Comparison of ENCODE assay signal across 15 cellular contexts in genomic region chr6:22442826-22443225, GRCh38.
DNase-seq lines count a peak whose midpoint lies in the region; ATAC-seq, FAIRE-seq and TF ChIP-seq lines count a peak whose summit lies in the region.
"Had no signal": no experiment of that assay in that cellular context is flagged by ENCODE, and none has a peak within 500 bp of the region (broad histone marks: within the 10 kb centered on the region; RNA-seq: fewer than 3 reads in every experiment).

No MANE protein-coding gene starts in this region.

- POLR2A ChIA-PET in GM12878 (lab: Charles Lee) (no interaction called here), GM10248 (lab: Yijun Ruan, JAX) (no interaction called here)

- CTCF ChIA-PET in GM12878 (lab: Yijun Ruan, JAX): interaction anchor here (1.2 kb wide), 1 partner anchor 14 kb away, joined by 3 read pairs; no protein-coding TSS in a partner anchor
- CTCF ChIA-PET in GM10248 (lab: Yijun Ruan, JAX): interaction anchor here (1.2 kb wide), 1 partner anchor 9 kb away, joined by 3 read pairs; no protein-coding TSS in a partner anchor

- RAD21 ChIA-PET in GM12878 (lab: Charles Lee; ENCODE audit: unreplicated experiment): interaction anchor here (0.6 kb wide), 1 partner anchor 411 kb away, joined by 4 read pairs; no protein-coding TSS in a partner anchor

- TF ChIP-seq POLR2A in GM12878 (IDR thresholded peaks at IDR 0.05; ENCODE audit: low read depth, low read length): no peak

- H3K4me1 ChIP-seq in left ventricle myocardium inferior (peaks cover 52% of the 10 kb centered on the region), GM12878 (ENCODE audit: control insufficient read depth, insufficient read depth, low read length) (no peaks in the 10 kb centered on the region), foreskin keratinocyte (peaks cover 6% of the 10 kb centered on the region)
- H3K4me1 ChIP-seq: colonic mucosa had no signal

- ATAC-seq in left cardiac atrium: no peak
- peak; percentile 45 for ATAC-seq in GM12878
- peak; percentile 95 for ATAC-seq in foreskin keratinocyte
- ATAC-seq in HG03139 (IDR thresholded peaks at IDR 0.05; ENCODE audit: unreplicated experiment): no peak

- no peak overlapping the region for H2AFZ ChIP-seq in GM12878 (ENCODE audit: control insufficient read depth, low read depth, low read length)

- no peak overlapping the region for H3K4me3 ChIP-seq in left ventricle myocardium inferior
- no peak overlapping the region for H3K4me3 ChIP-seq in GM12878
- H3K4me3 ChIP-seq: colonic mucosa, SJSA1, thoracic aorta had no signal

- no peak overlapping the region for H3K9ac ChIP-seq in GM12878 (ENCODE audit: control insufficient read depth, insufficient read depth, low read length)

- H3K4me2 ChIP-seq in GM12878 (ENCODE audit: control insufficient read depth, insufficient read depth): no peak overlapping the region

- TF ChIP-seq RAD21 in GM12878 (IDR thresholded peaks at IDR 0.05; ENCODE audit: insufficient read depth, low read depth, low read length): no peak

- no peaks in the 10 kb centered on the region for H4K20me1 ChIP-seq in GM12878 (ENCODE audit: control insufficient read depth, insufficient read depth)

- 0% methylated on average over 1 of the region's 1 CpG for WGBS in GM12878 (ENCODE audit: insufficient coverage, insufficient replicate concordance, low lambda C conversion rate, missing lambda C conversion rate)

- no peaks in the 10 kb centered on the region for H3K27me3 ChIP-seq in left ventricle myocardium inferior (ENCODE audit: low read depth)
- H3K27me3 ChIP-seq in GM12878 (replicated peaks in 1 of 2; ENCODE audit: control insufficient read depth in 2 of 2, insufficient read depth in 2 of 2, low read length in 1 of 2): no peaks in the 10 kb centered on the region
- H3K27me3 ChIP-seq in foreskin keratinocyte: no peaks in the 10 kb centered on the region
- H3K27me3 ChIP-seq: colonic mucosa, SJSA1 had no signal

- SMC1A ChIA-PET in GM12878 (lab: Charles Lee; ENCODE audit: uncharacterized antibody, unreplicated experiment): interaction anchor here (0.6 to 1.0 kb wide), 2 partner anchors 17 to 246 kb away, joined by 3 read pairs; no protein-coding TSS in a partner anchor

- FAIRE-seq in GM12878 (lab: Jason Lieb, UNC): no peak

- H3K79me2 ChIP-seq in GM12878 (ENCODE audit: control insufficient read depth, insufficient read depth, low read length): no peaks in the 10 kb centered on the region

- TF ChIP-seq CTCF in left ventricle myocardium inferior (IDR thresholded peaks at IDR 0.05; ENCODE audit: borderline replicate concordance) (no peak), GM12878 (IDR thresholded peaks at IDR 0.05 in 2 of 3, conservative IDR thresholded peaks at IDR 0.05 in 1 of 3; ENCODE audit: control insufficient read depth in 2 of 3, extremely low read depth in 1 of 3, insufficient read depth in 1 of 3, low read depth in 3 of 3, low read length in 3 of 3) (no peak), foreskin keratinocyte (conservative IDR thresholded peaks at IDR 0.05) (no peak), GM10248 (IDR thresholded peaks at IDR 0.05; ENCODE audit: control extremely low read depth, extremely low read depth, low read depth, missing control alignments) (no peak)

- TF ChIP-seq EP300 in GM12878 (IDR thresholded peaks at IDR 0.05; ENCODE audit: borderline replicate concordance in 1 of 2, control insufficient read depth in 1 of 2, low read depth in 2 of 2, low read length in 2 of 2): no peak

- no peaks in the 10 kb centered on the region for H3K36me3 ChIP-seq in left ventricle myocardium inferior
- H3K36me3 ChIP-seq in GM12878 (ENCODE audit: control insufficient read depth in 2 of 2, insufficient read depth in 2 of 2, low read length in 1 of 2): no peaks in the 10 kb centered on the region
- H3K36me3 ChIP-seq: colonic mucosa, SJSA1, thoracic aorta had no signal

- BruUV-seq in GM12878 (replicated peaks; lab: Mats Ljungman, UMichigan): no TSS peak

- in situ Hi-C loops in GM12878 (cut with MboI): no loop called here

- DNase-seq in left ventricle myocardium inferior (no peak), left cardiac atrium (no peak), GM12878 (ENCODE audit: low read depth, low spot score) (no peak), foreskin keratinocyte (peak; percentile 70 to 84), GDM1 (lab: John Stamatoyannopoulos, UW) (no peak), GM10248 (ENCODE audit: extremely low spot score) (no peak), DMS 273 treated with DMSO at 0.1 percent for 48 hours (lab: John Stamatoyannopoulos, UW) (no peak)
- DNase-seq: activated CD4-positive, alpha-beta T cell treated with anti-CD3 and anti-CD28 coated beads, Interleukin-2, amount 50 U/mL, for 4 hours; colonic mucosa; erythroblast; GOT3; NCI-H2029 treated with DMSO at 0.1 percent for 48 hours had no signal

- intact Hi-C loops in left ventricle myocardium inferior (cut with micrococcal nuclease): no loop called here
- intact Hi-C loops in left cardiac atrium (cut with DNase I): no loop called here
- intact Hi-C loops in GM12878 (cut with micrococcal nuclease; ENCODE audit: unreplicated experiment): no loop called here

- H3K27ac ChIP-seq in left ventricle myocardium inferior (replicated peaks) (peak overlapping the region; percentile 62), GM12878 (ENCODE audit: control insufficient read depth, insufficient read depth) (no peak overlapping the region), foreskin keratinocyte (peak overlapping the region; percentile 54)
- H3K27ac ChIP-seq: colonic mucosa, SJSA1, thoracic aorta had no signal

- H3K9me3 ChIP-seq in left ventricle myocardium inferior (replicated peaks): no peaks in the 10 kb centered on the region
- H3K9me3 ChIP-seq in GM12878 (replicated peaks; ENCODE audit: control insufficient read depth, insufficient read depth, low read length): no peaks in the 10 kb centered on the region
- H3K9me3 ChIP-seq: colonic mucosa, SJSA1, thoracic aorta had no signal

TF ChIP-seq in GM12878, 131 proteins besides CTCF, POLR2A, EP300 and RAD21 (continues in another document):
- TF ChIP-seq ZBED1 (IDR thresholded peaks at IDR 0.05; ENCODE audit: borderline replicate concordance) (no peak), SREBF2 (IDR thresholded peaks at IDR 0.05; ENCODE audit: low read length) (no peak), RB1 (IDR thresholded peaks at IDR 0.05; ENCODE audit: borderline replicate concordance) (no peak), NFXL1 (IDR thresholded peaks at IDR 0.05; ENCODE audit: borderline replicate concordance) (no peak), CBX3 (IDR thresholded peaks at IDR 0.05; ENCODE audit: borderline replicate concordance, low read depth) (no peak), HDAC2 (IDR thresholded peaks at IDR 0.05) (no peak), USF1 (IDR thresholded peaks at IDR 0.05; ENCODE audit: borderline replicate concordance, extremely low read length, insufficient read depth, low read depth, low read length) (no peak), E4F1 (IDR thresholded peaks at IDR 0.05; ENCODE audit: borderline replicate concordance, partially characterized antibody) (no peak), PAX5 (IDR thresholded peaks at IDR 0.05; ENCODE audit: borderline replicate concordance, low read depth, low read length) (no peak)
- TF ChIP-seq, protein P1, sequence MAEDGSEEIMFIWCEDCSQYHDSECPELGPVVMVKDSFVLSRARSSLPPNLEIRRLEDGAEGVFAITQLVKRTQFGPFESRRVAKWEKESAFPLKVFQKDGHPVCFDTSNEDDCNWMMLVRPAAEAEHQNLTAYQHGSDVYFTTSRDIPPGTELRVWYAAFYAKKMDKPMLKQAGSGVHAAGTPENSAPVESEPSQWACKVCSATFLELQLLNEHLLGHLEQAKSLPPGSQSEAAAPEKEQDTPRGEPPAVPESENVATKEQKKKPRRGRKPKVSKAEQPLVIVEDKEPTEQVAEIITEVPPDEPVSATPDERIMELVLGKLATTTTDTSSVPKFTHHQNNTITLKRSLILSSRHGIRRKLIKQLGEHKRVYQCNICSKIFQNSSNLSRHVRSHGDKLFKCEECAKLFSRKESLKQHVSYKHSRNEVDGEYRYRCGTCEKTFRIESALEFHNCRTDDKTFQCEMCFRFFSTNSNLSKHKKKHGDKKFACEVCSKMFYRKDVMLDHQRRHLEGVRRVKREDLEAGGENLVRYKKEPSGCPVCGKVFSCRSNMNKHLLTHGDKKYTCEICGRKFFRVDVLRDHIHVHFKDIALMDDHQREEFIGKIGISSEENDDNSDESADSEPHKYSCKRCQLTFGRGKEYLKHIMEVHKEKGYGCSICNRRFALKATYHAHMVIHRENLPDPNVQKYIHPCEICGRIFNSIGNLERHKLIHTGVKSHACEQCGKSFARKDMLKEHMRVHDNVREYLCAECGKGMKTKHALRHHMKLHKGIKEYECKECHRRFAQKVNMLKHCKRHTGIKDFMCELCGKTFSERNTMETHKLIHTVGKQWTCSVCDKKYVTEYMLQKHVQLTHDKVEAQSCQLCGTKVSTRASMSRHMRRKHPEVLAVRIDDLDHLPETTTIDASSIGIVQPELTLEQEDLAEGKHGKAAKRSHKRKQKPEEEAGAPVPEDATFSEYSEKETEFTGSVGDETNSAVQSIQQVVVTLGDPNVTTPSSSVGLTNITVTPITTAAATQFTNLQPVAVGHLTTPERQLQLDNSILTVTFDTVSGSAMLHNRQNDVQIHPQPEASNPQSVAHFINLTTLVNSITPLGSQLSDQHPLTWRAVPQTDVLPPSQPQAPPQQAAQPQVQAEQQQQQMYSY (CRISPR knock-in tag; IDR thresholded peaks at IDR 0.05): no peak

Comparison
In these comparisons a context has a peak if more than half of its experiments do, and no peak if none do; other contexts are left out.
1. DNase-seq: peak in foreskin keratinocyte (2 of 2); none in left ventricle myocardium inferior (single experiment), left cardiac atrium (single experiment), GM12878 (single experiment), GDM1 (single experiment), GM10248 (single experiment) and DMS 273 treated with DMSO at 0.1 percent for 48 hours (single experiment).
2. ATAC-seq: peak in GM12878 (single experiment) and foreskin keratinocyte (single experiment); none in left cardiac atrium (0 of 2) and HG03139 (single experiment).